9 cellular contexts compared by ENCODE assay signal in the genomic region with DNA sequence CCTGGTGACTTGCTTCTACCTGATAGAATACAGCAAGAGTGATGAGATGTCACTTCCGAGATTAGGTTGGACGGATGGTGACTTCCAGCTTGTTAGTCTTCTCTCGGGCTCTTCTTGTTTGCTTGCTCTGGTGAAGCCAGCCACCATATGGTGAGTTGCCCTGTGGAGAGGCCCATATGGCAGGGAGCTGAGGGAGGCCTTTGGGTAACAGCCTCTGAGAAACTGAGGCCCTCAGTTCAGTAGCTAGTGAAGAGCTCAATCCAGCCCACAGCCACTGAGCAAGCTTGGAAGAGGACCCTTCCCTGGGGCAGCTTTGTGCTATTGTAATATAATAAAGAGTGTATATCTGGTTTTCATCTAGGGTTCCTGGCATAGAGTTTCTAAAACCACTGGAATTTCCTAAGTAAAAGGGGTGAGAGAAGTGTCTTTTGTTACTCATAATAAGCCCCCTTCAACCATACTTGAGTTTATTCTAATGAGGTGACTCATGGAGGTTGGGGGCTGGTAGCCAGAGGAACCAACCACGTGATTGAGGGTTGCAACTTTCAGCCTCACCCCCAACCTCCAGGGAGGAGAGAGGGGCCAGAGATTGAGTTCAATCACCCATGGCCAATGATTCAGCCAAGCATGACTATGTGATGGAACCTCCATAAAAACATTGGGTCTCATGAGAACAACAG. TPM values are rescaled to one million over a fixed set of nuclear protein-coding genes. Genes with fewer than 3 reads are reported as not detected.
DNase-seq lines count a peak whose midpoint lies in the region; ATAC-seq, FAIRE-seq and TF ChIP-seq lines count a peak whose summit lies in the region.
"Had no signal": no experiment of that assay in that cellular context is flagged by ENCODE, and none has a peak within 500 bp of the region (broad histone marks: within the 10 kb centered on the region; RNA-seq: fewer than 3 reads in every experiment).

No MANE protein-coding gene starts in this region.

- H3K4me2 ChIP-seq in BLaER1 (peak overlapping the region; percentile 85), hepatocyte (no peak overlapping the region)

- WGBS in hepatocyte (ENCODE audit: low lambda C conversion rate, missing lambda C conversion rate) = 81% methylated on average over 4 of the region's 4 CpGs

- H3K36me3 Mint-ChIP-seq in nephron (ENCODE audit: low read depth) = no peaks in the 10 kb centered on the region

- H3K4me3 ChIP-seq in BLaER1 = no peak overlapping the region
- H3K4me3 ChIP-seq in HFF-Myc (replicated peaks; ENCODE audit: low read depth, low read length) = no peak overlapping the region
- no peak overlapping the region for H3K4me3 ChIP-seq in adipocyte (ENCODE audit: low read length)
- H3K4me3 ChIP-seq in hepatocyte = no peak overlapping the region

- H3K79me2 ChIP-seq in hepatocyte = no peaks in the 10 kb centered on the region

- H3K4me1 ChIP-seq in BLaER1 = peaks cover 63% of the 10 kb centered on the region
- peaks cover 30% of the 10 kb centered on the region for H3K4me1 ChIP-seq in adipocyte (ENCODE audit: control insufficient read depth, insufficient read depth, low read length)
- peaks cover 4% of the 10 kb centered on the region for H3K4me1 ChIP-seq in hepatocyte (ENCODE audit: insufficient read depth)

- H3K4me1 Mint-ChIP-seq in nephron = peaks cover 30% of the 10 kb centered on the region

- H3K27ac Mint-ChIP-seq in nephron = peak overlapping the region; percentile 58 to 77 (median 61)

- FAIRE-seq in GM19239 (lab: Jason Lieb, UNC) = no peak

- H3K36me3 ChIP-seq in BLaER1 = no peaks in the 10 kb centered on the region
- no peaks in the 10 kb centered on the region for H3K36me3 ChIP-seq in adipocyte (ENCODE audit: control insufficient read depth, insufficient read depth, low read length, severe bottlenecking)
- H3K36me3 ChIP-seq in hepatocyte (replicated peaks; ENCODE audit: insufficient read depth, low read depth) = no peaks in the 10 kb centered on the region

- H3K9me3 Mint-ChIP-seq in nephron = no peaks in the 10 kb centered on the region

- no peak overlapping the region for H3K4me3 Mint-ChIP-seq in nephron

- peak; percentile 80 for DNase-seq in HFF-Myc (ENCODE audit: extremely low read depth, low read depth)
- peak; percentile 60 for DNase-seq in adipocyte (ENCODE audit: low read depth)
- no peak for DNase-seq in hepatocyte (ENCODE audit: low spot score)
- no peak for DNase-seq in GM19239 (ENCODE audit: insufficient read length, low spot score)
- DNase-seq: left colon had no signal

- H4K20me1 ChIP-seq in BLaER1 = no peaks in the 10 kb centered on the region
- no peaks in the 10 kb centered on the region for H4K20me1 ChIP-seq in hepatocyte (ENCODE audit: insufficient read depth, poor library complexity, severe bottlenecking)

- H3K9ac ChIP-seq in BLaER1 = no peak overlapping the region
- H3K9ac ChIP-seq in adipocyte (ENCODE audit: low read length) = no peak overlapping the region

- no peak for TF ChIP-seq CTCF in HFF-Myc (IDR thresholded peaks at IDR 0.05; ENCODE audit: low read depth, low read length, missing control alignments)
- TF ChIP-seq CTCF in nephron (IDR thresholded peaks at IDR 0.05; ENCODE audit: unreplicated experiment in 3 of 3) = no peak
- no peak for TF ChIP-seq CTCF in hepatocyte (IDR thresholded peaks at IDR 0.05; ENCODE audit: poor library complexity)

- no peaks in the 10 kb centered on the region for H3K27me3 ChIP-seq in BLaER1
- no peaks in the 10 kb centered on the region for H3K27me3 ChIP-seq in adipocyte (replicated peaks; ENCODE audit: control insufficient read depth, insufficient read depth, low read length)
- H3K27me3 ChIP-seq in hepatocyte = no peaks in the 10 kb centered on the region

- no peak overlapping the region for H3K27ac ChIP-seq in BLaER1
- no peak overlapping the region for H3K27ac ChIP-seq in hepatocyte

- ATAC-seq in HG02610 (IDR thresholded peaks at IDR 0.05; ENCODE audit: unreplicated experiment) = no peak
- ATAC-seq in HG03135 (IDR thresholded peaks at IDR 0.05; ENCODE audit: unreplicated experiment) = no peak
- ATAC-seq: left colon had no signal

- H3K9me3 ChIP-seq in BLaER1 (no peaks in the 10 kb centered on the region), adipocyte (ENCODE audit: control insufficient read depth, low read length) (no peaks in the 10 kb centered on the region), hepatocyte (ENCODE audit: low read depth) (no peaks in the 10 kb centered on the region)

- no peak overlapping the region for H2AFZ ChIP-seq in hepatocyte

- H3K9me2 ChIP-seq in hepatocyte (replicated peaks; ENCODE audit: insufficient read depth) = no peaks in the 10 kb centered on the region

- H3K27me3 Mint-ChIP-seq in nephron (ENCODE audit: low read depth) = peaks cover 4% of the 10 kb centered on the region

RNA-seq across cellular contexts. Expression of a gene that starts 8.0 kb away (rescaled TPM):
- total RNA-seq in hepatocyte = 12.9 and 16.6 TPM in 2 replicates
- 18.8 and 21.3 TPM in 2 replicates for polyA plus RNA-seq in hepatocyte

RNA-seq across cellular contexts. Expression of a gene that starts 27.7 kb away (rescaled TPM):
- 6.5 TPM in 2 replicates for total RNA-seq in hepatocyte
- polyA plus RNA-seq in hepatocyte = 7.5 and 12.1 TPM in 2 replicates

RNA-seq across cellular contexts. Expression of a gene that starts 59.9 kb away (rescaled TPM):
- 0.32 TPM in 1 of 2 replicates, not detected in the other for total RNA-seq in hepatocyte
- polyA plus RNA-seq in hepatocyte = not detected in 2 replicates
- total RNA-seq: left colon had no signal

Comparison
In these comparisons a context has a peak if more than half of its experiments do, and no peak if none do; other contexts are left out.
1. DNase-seq: peak in HFF-Myc (single experiment) and adipocyte (single experiment); none in hepatocyte (single experiment) and GM19239 (single experiment).